ENCODE assay signal across 17 cellular contexts in the genomic region with DNA sequence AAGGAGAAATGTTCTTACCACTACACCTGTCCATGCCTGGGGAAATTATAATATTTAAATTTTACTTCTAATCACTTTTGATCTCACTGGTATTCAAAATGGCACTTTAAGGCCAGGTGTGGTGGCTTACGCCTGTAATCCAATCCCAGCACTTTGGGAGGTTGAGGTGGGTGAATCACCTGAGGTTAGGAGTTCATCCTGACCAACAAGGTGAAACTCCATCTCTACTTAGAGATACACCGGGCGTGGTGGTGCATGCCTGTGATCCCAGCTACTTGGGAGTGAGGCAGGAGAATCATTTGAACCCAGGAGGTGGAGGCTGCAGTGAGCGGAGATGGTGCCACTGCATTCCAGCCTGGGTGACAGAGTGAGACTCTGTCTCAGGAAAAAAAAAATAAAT.
"Had no signal": no experiment of that assay in that cellular context is flagged by ENCODE, and none has a peak within 500 bp of the region (broad histone marks: within the 10 kb centered on the region; RNA-seq: fewer than 3 reads in every experiment).

No MANE protein-coding gene starts in this region.

- H3K9me3 ChIP-seq: left ventricle myocardium inferior, prostate gland, upper lobe of right lung had no signal

- H3K4me3 ChIP-seq: left ventricle myocardium inferior, prostate gland, upper lobe of right lung had no signal

- H3K27ac ChIP-seq: left ventricle myocardium inferior, prostate gland, WERI-Rb-1 had no signal

- H3K36me3 ChIP-seq: prostate gland, WERI-Rb-1 had no signal

- DNase-seq: activated CD4-positive, alpha-beta memory T cell treated with anti-CD3 and anti-CD28 coated beads, Interleukin-2, amount 10 ng/mL, durations not matched to agents 7 days and 5 days; activated CD4-positive, alpha-beta T cell treated with anti-CD3 and anti-CD28 coated beads for 36 hours; activated T-cell treated with anti-CD3 and anti-CD28 coated beads, Interleukin-2, amount 50 U/mL, for 72 hours; aorta; dermis blood vessel endothelial cell; effector memory CD8-positive, alpha-beta T cell; erythroblast; islet precursor cell; left ventricle myocardium inferior; mesendoderm; nephron progenitor cell; right cardiac atrium; stimulated activated naive CD8-positive, alpha-beta T cell treated with anti-CD3 and anti-CD28 coated beads, Interleukin-15, amount 100 ng/mL, for 72 hours; T-helper 17 cell; upper lobe of right lung; WERI-Rb-1 had no signal

- H3K4me1 ChIP-seq: left ventricle myocardium inferior, prostate gland, upper lobe of right lung had no signal

- ATAC-seq: activated CD4-positive, alpha-beta T cell treated with anti-CD3 and anti-CD28 coated beads for 36 hours; effector memory CD8-positive, alpha-beta T cell; right cardiac atrium; stimulated activated naive CD8-positive, alpha-beta T cell treated with anti-CD3 and anti-CD28 coated beads, Interleukin-15, amount 100 ng/mL, for 72 hours; T-helper 17 cell; upper lobe of right lung had no signal

- H3K27me3 ChIP-seq: upper lobe of right lung had no signal
